ENCODE assay signal across 17 cellular contexts in genomic region chr7:72038022-72038732, GRCh38.
DNase-seq lines count a peak whose midpoint lies in the region; ATAC-seq, FAIRE-seq and TF ChIP-seq lines count a peak whose summit lies in the region.
"Had no signal": no experiment of that assay in that cellular context is flagged by ENCODE, and none has a peak within 500 bp of the region (broad histone marks: within the 10 kb centered on the region; RNA-seq: fewer than 3 reads in every experiment).

No MANE protein-coding gene starts in this region.

- no peaks in the 10 kb centered on the region for H3K27me3 ChIP-seq in esophagus muscularis mucosa
- H3K27me3 ChIP-seq in upper lobe of right lung = no peaks in the 10 kb centered on the region
- H3K27me3 ChIP-seq: BE2C had no signal

- WGBS in esophagus muscularis mucosa = 74% methylated on average over 5 of the region's 5 CpGs

- FAIRE-seq in kidney (lab: Jason Lieb, UNC) = no peak
- FAIRE-seq: A204.1, H1 had no signal

- H3K4me3 ChIP-seq in esophagus muscularis mucosa = no peak overlapping the region
- no peak overlapping the region for H3K4me3 ChIP-seq in upper lobe of right lung
- H3K4me3 ChIP-seq in kidney (ENCODE audit: low read length in 2 of 2) = no peak overlapping the region

- H3K4me1 Mint-ChIP-seq in osteocyte (ENCODE audit: unreplicated experiment) = no peaks in the 10 kb centered on the region
- H3K4me1 Mint-ChIP-seq: H9 had no signal

- H3K36me3 ChIP-seq in esophagus muscularis mucosa (no peaks in the 10 kb centered on the region), upper lobe of right lung (no peaks in the 10 kb centered on the region), kidney (ENCODE audit: control insufficient read depth in 1 of 2, insufficient read depth in 2 of 2, low read length in 2 of 2) (no peaks in the 10 kb centered on the region)
- H3K36me3 ChIP-seq: BE2C had no signal

- H3K9me3 ChIP-seq in esophagus muscularis mucosa = peaks cover 0 to 17% (median 3%) of the 10 kb centered on the region in 4 donors
- no peaks in the 10 kb centered on the region for H3K9me3 ChIP-seq in upper lobe of right lung
- H3K9me3 ChIP-seq in kidney (ENCODE audit: control insufficient read depth in 1 of 2, low read length in 2 of 2) = no peaks in the 10 kb centered on the region

- no peaks in the 10 kb centered on the region for H3K27me3 Mint-ChIP-seq in osteocyte (ENCODE audit: unreplicated experiment)
- H3K27me3 Mint-ChIP-seq: CD4-positive, alpha-beta T cell had no signal

- no peak for TF ChIP-seq EP300 in esophagus muscularis mucosa (IDR thresholded peaks at IDR 0.05)

- TF ChIP-seq CTCF in esophagus muscularis mucosa (IDR thresholded peaks at IDR 0.05) = no peak
- TF ChIP-seq CTCF in osteocyte (IDR thresholded peaks at IDR 0.05) = no peak
- TF ChIP-seq CTCF in upper lobe of right lung (IDR thresholded peaks at IDR 0.05) = no peak
- no peak for TF ChIP-seq CTCF in kidney (IDR thresholded peaks at IDR 0.05; ENCODE audit: borderline replicate concordance, extremely low read depth, insufficient read depth)

- H3K4me1 ChIP-seq in esophagus muscularis mucosa = no peaks in the 10 kb centered on the region
- no peaks in the 10 kb centered on the region for H3K4me1 ChIP-seq in upper lobe of right lung
- H3K4me1 ChIP-seq in kidney (ENCODE audit: control insufficient read depth in 1 of 2, insufficient read depth in 1 of 2, low read depth in 1 of 2, low read length in 2 of 2) = no peaks in the 10 kb centered on the region
- H3K4me1 ChIP-seq: BE2C had no signal

- ATAC-seq in upper lobe of right lung = peak; percentile 25
- ATAC-seq in HG03139 (IDR thresholded peaks at IDR 0.05; ENCODE audit: unreplicated experiment) = no peak
- ATAC-seq in SK-N-SH treated with all-trans-retinoic acid at 6 μM for 48 hours = no peak

- H3K27ac ChIP-seq in esophagus muscularis mucosa (replicated peaks in 1 of 4) (no peak overlapping the region), upper lobe of right lung (no peak overlapping the region), kidney (ENCODE audit: low read depth in 2 of 2, low read length in 2 of 2) (no peak overlapping the region)
- H3K27ac ChIP-seq: C4-2B had no signal

- intact Hi-C loops in esophagus muscularis mucosa (cut with DNase I) (no loop called here), upper lobe of right lung (cut with DNase I) (no loop called here), kidney (cut with DNase I) (no loop called here)

- DNase-seq in UCSD-AML1 (lab: John Stamatoyannopoulos, UW; ENCODE audit: unreplicated experiment) (peak; percentile 15), esophagus muscularis mucosa (ENCODE audit: extremely low spot score) (peak; percentile 17), osteocyte (ENCODE audit: extremely low spot score, unreplicated experiment) (peak; percentile 38), upper lobe of right lung (no peak), kidney (no peak)
- DNase-seq: ACHN; BE2C; CD4-positive, alpha-beta T cell; DMS153; DMS79; GF-D8; H9 had no signal

- no peak overlapping the region for H3K9ac ChIP-seq in kidney (ENCODE audit: low read length in 2 of 2)

- H3K36me3 Mint-ChIP-seq in osteocyte (ENCODE audit: unreplicated experiment) = no peaks in the 10 kb centered on the region

- H3K27ac Mint-ChIP-seq in osteocyte (ENCODE audit: unreplicated experiment) = no peak overlapping the region
- H3K27ac Mint-ChIP-seq: CD4-positive, alpha-beta T cell; H9 had no signal

- H3K9me3 Mint-ChIP-seq in osteocyte (ENCODE audit: unreplicated experiment) = peaks cover 41% of the 10 kb centered on the region

- no peak overlapping the region for H3K4me3 Mint-ChIP-seq in osteocyte (ENCODE audit: unreplicated experiment)
- H3K4me3 Mint-ChIP-seq: CD4-positive, alpha-beta T cell; H9 had no signal

- no peak for TF ChIP-seq POLR2A in esophagus muscularis mucosa (IDR thresholded peaks at IDR 0.05; ENCODE audit: low read depth)

TF ChIP-seq in SK-N-SH treated with all-trans-retinoic acid at 6 μM for 48 hours, 23 proteins besides CTCF, POLR2A, EP300 and RAD21:
- no peak for TF ChIP-seq POU6F1 (CRISPR knock-in tag; IDR thresholded peaks at IDR 0.05; ENCODE audit: borderline replicate concordance, low read depth)
- no peak for TF ChIP-seq ZNF565 (CRISPR knock-in tag; conservative IDR thresholded peaks at IDR 0.05; ENCODE audit: low read depth)
- TF ChIP-seq ISL1 (CRISPR knock-in tag; IDR thresholded peaks at IDR 0.05) = no peak
- no peak for TF ChIP-seq ZFP3 (CRISPR knock-in tag; IDR thresholded peaks at IDR 0.05)
- no peak for TF ChIP-seq ZC3H10 (CRISPR knock-in tag; IDR thresholded peaks at IDR 0.05)
- TF ChIP-seq ESRRG (CRISPR knock-in tag; IDR thresholded peaks at IDR 0.05) = no peak
- TF ChIP-seq TOX (CRISPR knock-in tag; IDR thresholded peaks at IDR 0.05; ENCODE audit: borderline replicate concordance) = no peak
- TF ChIP-seq GLIS3 (CRISPR knock-in tag; IDR thresholded peaks at IDR 0.05) = no peak
- TF ChIP-seq CSRNP3 (CRISPR knock-in tag; IDR thresholded peaks at IDR 0.05) = no peak

Comparison
In these comparisons a context has a peak if more than half of its experiments do, and no peak if none do; other contexts are left out.
1. DNase-seq: peak in UCSD-AML1 (single experiment), esophagus muscularis mucosa (single experiment) and osteocyte (single experiment); none in upper lobe of right lung (single experiment) and kidney (single experiment).